Comparison of ENCODE assay signal across 36 cellular contexts in genomic region chr2:166924967-166925366, GRCh38. TPM values are rescaled to one million over a fixed set of nuclear protein-coding genes. Genes with fewer than 3 reads are reported as not detected.
"Had no signal": no experiment of that assay in that cellular context is flagged by ENCODE, and none has a peak within 500 bp of the region (broad histone marks: within the 10 kb centered on the region; RNA-seq: fewer than 3 reads in every experiment).

No MANE protein-coding gene starts in this region.

- H3K27ac ChIP-seq: KMS-11 had no signal

- H3K36me3 ChIP-seq: MG63 had no signal

- H3K27me3 ChIP-seq: MG63 had no signal

- DNase-seq: Karpas-422, Kasumi-1, KG1, MG63, MM.1S, MV-4-11, NCI-H1092, NCI-H1092 treated with DMSO at 0.1 percent for 48 hours, NCI-H1105, NCI-H1105 treated with DMSO at 0.1 percent for 48 hours, NCI-H1417, NCI-H1417 treated with DMSO at 0.1 percent for 48 hours, NCI-H1436, NCI-H1436 treated with DMSO at 0.1 percent for 48 hours, NCI-H146, NCI-H1694, NCI-H1694 treated with DMSO at 0.1 percent for 48 hours, NCI-H187, NCI-H187 treated with DMSO at 0.1 percent for 48 hours, NCI-H1930, NCI-H2029, NCI-H2029 treated with DMSO at 0.1 percent for 48 hours, NCI-H2081, NCI-H2081 treated with DMSO at 0.1 percent for 48 hours, NCI-H2107, NCI-H2171 treated with DMSO at 0.1 percent for 48 hours, NCI-H2227 treated with DMSO at 0.1 percent for 48 hours, NCI-H226, NCI-H345, NCI-H446, NCI-H446 treated with DMSO at 0.1 percent for 48 hours, NCI-H510A, NCI-H510A treated with DMSO at 0.1 percent for 48 hours had no signal

- H3K4me3 ChIP-seq: MG63 had no signal

- H3K9ac ChIP-seq: KMS-11 had no signal

- H3K4me2 ChIP-seq: KMS-11 had no signal

- H3K9me3 ChIP-seq: MG63 had no signal

RNA-seq across cellular contexts. Expression of gene XIRP2, which starts 36.7 kb away (rescaled TPM):
- total RNA-seq: MCF 10A, NCI-H460 had no signal
